Comparison of ENCODE assay signal across 2 cellular contexts in the genomic region with DNA sequence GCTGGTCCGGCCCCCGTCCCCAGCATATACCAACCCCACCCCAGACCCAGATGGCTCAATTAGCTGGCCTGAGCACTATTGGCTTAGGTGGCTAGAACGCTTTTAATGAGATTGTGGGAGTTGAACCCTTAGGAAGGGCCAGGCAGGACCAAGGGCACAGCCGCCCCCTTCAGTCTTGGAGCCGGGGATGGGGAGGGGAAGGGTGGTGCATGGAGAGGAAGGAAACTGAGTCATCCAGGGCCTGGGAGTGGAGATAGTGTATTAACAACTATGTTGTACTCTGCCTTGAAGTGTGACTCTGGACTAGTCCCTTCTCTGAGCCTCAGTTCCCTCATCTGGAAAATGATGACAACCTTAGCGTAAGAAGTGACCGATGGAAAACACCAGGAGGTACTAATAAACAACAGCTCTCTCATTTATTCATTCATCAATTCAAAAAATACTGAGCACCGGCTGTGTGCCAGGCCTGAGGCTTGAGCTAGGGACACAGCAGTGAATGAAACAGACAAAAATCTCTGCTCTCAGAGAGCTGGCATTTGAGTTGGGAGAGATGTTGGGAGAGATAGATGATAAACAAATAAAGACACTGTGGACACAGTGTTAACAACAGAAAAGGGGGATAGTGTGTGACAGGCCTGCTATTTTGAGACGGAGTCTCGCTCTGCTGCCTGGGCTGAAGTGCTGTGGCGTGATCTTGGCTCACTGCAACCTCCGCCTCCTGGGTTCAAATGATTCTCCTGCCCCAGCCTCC.
A peak's percentile ranks its signal among the peaks of the same experiment; 100 is the strongest.
TF ChIP-seq lines count a peak whose summit lies in the region.

No MANE protein-coding gene starts in this region.

TF ChIP-seq in IMR-90, 13 proteins besides CTCF, POLR2A, EP300 and RAD21:
- TF ChIP-seq RCOR1 (IDR thresholded peaks at IDR 0.05; ENCODE audit: insufficient replicate concordance, low read length) (no peak), MAFK (IDR thresholded peaks at IDR 0.05; ENCODE audit: low read depth, low read length) (no peak), MAZ (IDR thresholded peaks at IDR 0.05; ENCODE audit: borderline replicate concordance, low read depth, low read length) (no peak), RFX5 (IDR thresholded peaks at IDR 0.05; ENCODE audit: low read depth, low read length) (no peak), BHLHE40 (IDR thresholded peaks at IDR 0.05; ENCODE audit: low read depth, low read length) (no peak), SMC3 (IDR thresholded peaks at IDR 0.05; ENCODE audit: low read depth, low read length) (no peak), FOS (IDR thresholded peaks at IDR 0.05; ENCODE audit: low read depth, low read length) (no peak), USF2 (IDR thresholded peaks at IDR 0.05; ENCODE audit: low read depth, low read length) (no peak), MXI1 (IDR thresholded peaks at IDR 0.05; ENCODE audit: borderline replicate concordance, low read depth, low read length) (no peak), CEBPB (IDR thresholded peaks at IDR 0.05; ENCODE audit: low read depth, low read length) (no peak)
TF ChIP-seq in IMR-90: peak in this region for 0.

TF ChIP-seq in endothelial cell of umbilical vein, 7 proteins besides CTCF, POLR2A, EP300 and RAD21:
- peak; percentile 88 for TF ChIP-seq JUN (IDR thresholded peaks at IDR 0.05; ENCODE audit: borderline replicate concordance, insufficient read depth, insufficient read length, low read depth)
- peak; percentile 84 for TF ChIP-seq GATA2 (IDR thresholded peaks at IDR 0.05; ENCODE audit: insufficient read depth, insufficient read length, low read depth, low read length)
- TF ChIP-seq FOS (IDR thresholded peaks at IDR 0.05; ENCODE audit: borderline replicate concordance, insufficient read depth, low read length) = peak; percentile 92
- TF ChIP-seq MAX (IDR thresholded peaks at IDR 0.05; ENCODE audit: insufficient read depth, insufficient read length) = no peak
- peak; percentile 33 for TF ChIP-seq MYC (IDR thresholded peaks at IDR 0.05; ENCODE audit: low read depth, low read length)
- TF ChIP-seq EZH2 (IDR thresholded peaks at IDR 0.05; ENCODE audit: borderline replicate concordance, low read depth, low read length, severe bottlenecking) = no peak
- TF ChIP-seq POLR2AphosphoS5 (IDR thresholded peaks at IDR 0.05; ENCODE audit: insufficient read depth, low read depth, low read length) = peak; percentile 71
